12 cellular contexts compared by ENCODE assay signal in genomic region chr3:129614927-129615363, GRCh38. TPM values are rescaled to one million over a fixed set of nuclear protein-coding genes. Genes with fewer than 3 reads are reported as not detected.
A peak's percentile ranks its signal among the peaks of the same experiment; 100 is the strongest.
DNase-seq lines count a peak whose midpoint lies in the region; ATAC-seq and TF ChIP-seq lines count a peak whose summit lies in the region.
"Had no signal": no experiment of that assay in that cellular context is flagged by ENCODE, and none has a peak within 500 bp of the region (broad histone marks: within the 10 kb centered on the region; RNA-seq: fewer than 3 reads in every experiment).

No MANE protein-coding gene starts in this region.

- intact Hi-C loops in left lung (cut with DNase I) = no loop called here

- H3K27ac ChIP-seq in left lung = peak overlapping the region; percentile 70 to 78
- H3K27ac ChIP-seq in substantia nigra (ENCODE audit: low read depth, low read length, poor library complexity, severe bottlenecking) = peak overlapping the region; percentile 38

- peaks cover 31 to 82% of the 10 kb centered on the region in 2 donors for H3K4me1 ChIP-seq in left lung

- H3K4me3 Mint-ChIP-seq in chondrocyte (ENCODE audit: unreplicated experiment) = no peak overlapping the region
- H3K4me3 Mint-ChIP-seq in stimulated activated memory B cell treated with anti-CD40 and anti-IgM and Interleukin-4, amounts not matched to agents 10 μg/mL and 1 μg/mL and 100 μg/mL, for 72 hours = no peak overlapping the region

- H3K36me3 Mint-ChIP-seq in chondrocyte (ENCODE audit: low read depth) = no peaks in the 10 kb centered on the region
- H3K36me3 Mint-ChIP-seq in stimulated activated memory B cell treated with anti-CD40 and anti-IgM and Interleukin-4, amounts not matched to agents 10 μg/mL and 1 μg/mL and 100 μg/mL, for 72 hours = no peaks in the 10 kb centered on the region
- H3K36me3 Mint-ChIP-seq: CD4-positive, CD25-positive, alpha-beta regulatory T cell had no signal

- H3K27ac Mint-ChIP-seq in chondrocyte (ENCODE audit: unreplicated experiment) = peak overlapping the region; percentile 49
- no peak overlapping the region for H3K27ac Mint-ChIP-seq in stimulated activated memory B cell treated with anti-CD40 and anti-IgM and Interleukin-4, amounts not matched to agents 10 μg/mL and 1 μg/mL and 100 μg/mL, for 72 hours
- H3K27ac Mint-ChIP-seq: CD4-positive, CD25-positive, alpha-beta regulatory T cell had no signal

- DNase-seq in HUDEP-2 (lab: John Stamatoyannopoulos, UW; ENCODE audit: unreplicated experiment in 76 of 76) = peak in 75 of 76 experiments; percentile 20 to 89 (median 71)
- DNase-seq in chondrocyte (ENCODE audit: low spot score) = no peak
- DNase-seq in left lung = peak; percentile 74 to 78
- DNase-seq in substantia nigra (lab: John Stamatoyannopoulos, UW) = peak in 9 of 49 donors; percentile 18 to 44 (median 22)
- DNase-seq: CD4-positive, CD25-positive, alpha-beta regulatory T cell; glutamatergic neuron; NCI-H1417; T-helper 9 cell had no signal

- peaks cover 62% of the 10 kb centered on the region for H3K4me1 Mint-ChIP-seq in chondrocyte (ENCODE audit: low read depth)
- H3K4me1 Mint-ChIP-seq in stimulated activated memory B cell treated with anti-CD40 and anti-IgM and Interleukin-4, amounts not matched to agents 10 μg/mL and 1 μg/mL and 100 μg/mL, for 72 hours = peaks cover 17% of the 10 kb centered on the region

- H3K36me3 ChIP-seq in left lung = no peaks in the 10 kb centered on the region

- no peaks in the 10 kb centered on the region for H3K27me3 ChIP-seq in left lung

- ATAC-seq in left lung (peak; percentile 56), GM18502 (IDR thresholded peaks at IDR 0.05; ENCODE audit: poor library complexity, unreplicated experiment) (no peak), HG03521 (IDR thresholded peaks at IDR 0.05; ENCODE audit: unreplicated experiment) (no peak), GM21526 (IDR thresholded peaks at IDR 0.05; ENCODE audit: low FRiP score, unreplicated experiment) (no peak)
- no peak for ATAC-seq in stimulated activated memory B cell treated with anti-CD40 and anti-IgM and Interleukin-4, amounts not matched to agents 10 μg/mL and 1 μg/mL and 100 μg/mL, for 72 hours

- no peak overlapping the region for H3K4me3 ChIP-seq in left lung

- no peaks in the 10 kb centered on the region for H3K9me3 ChIP-seq in left lung

- no peaks in the 10 kb centered on the region for H3K9me3 Mint-ChIP-seq in chondrocyte (ENCODE audit: low read depth)
- no peaks in the 10 kb centered on the region for H3K9me3 Mint-ChIP-seq in stimulated activated memory B cell treated with anti-CD40 and anti-IgM and Interleukin-4, amounts not matched to agents 10 μg/mL and 1 μg/mL and 100 μg/mL, for 72 hours
- H3K9me3 Mint-ChIP-seq: CD4-positive, CD25-positive, alpha-beta regulatory T cell had no signal

- no peaks in the 10 kb centered on the region for H3K27me3 Mint-ChIP-seq in chondrocyte (ENCODE audit: low read depth)
- H3K27me3 Mint-ChIP-seq in stimulated activated memory B cell treated with anti-CD40 and anti-IgM and Interleukin-4, amounts not matched to agents 10 μg/mL and 1 μg/mL and 100 μg/mL, for 72 hours = peaks cover 22% of the 10 kb centered on the region

- no peak for TF ChIP-seq CTCF in chondrocyte (IDR thresholded peaks at IDR 0.05)
- TF ChIP-seq CTCF in left lung (IDR thresholded peaks at IDR 0.05) = no peak

RNA-seq across cellular contexts. Expression of gene PLXND1, which starts 8.5 kb away (rescaled TPM):
- total RNA-seq in chondrocyte = 267 to 284 TPM (median 270 TPM) in 3 replicates
- total RNA-seq in left lung = 100 to 1,000 TPM; 198 to 259 TPM
